Comparison of ENCODE assay signal across 8 cellular contexts in the genomic region with DNA sequence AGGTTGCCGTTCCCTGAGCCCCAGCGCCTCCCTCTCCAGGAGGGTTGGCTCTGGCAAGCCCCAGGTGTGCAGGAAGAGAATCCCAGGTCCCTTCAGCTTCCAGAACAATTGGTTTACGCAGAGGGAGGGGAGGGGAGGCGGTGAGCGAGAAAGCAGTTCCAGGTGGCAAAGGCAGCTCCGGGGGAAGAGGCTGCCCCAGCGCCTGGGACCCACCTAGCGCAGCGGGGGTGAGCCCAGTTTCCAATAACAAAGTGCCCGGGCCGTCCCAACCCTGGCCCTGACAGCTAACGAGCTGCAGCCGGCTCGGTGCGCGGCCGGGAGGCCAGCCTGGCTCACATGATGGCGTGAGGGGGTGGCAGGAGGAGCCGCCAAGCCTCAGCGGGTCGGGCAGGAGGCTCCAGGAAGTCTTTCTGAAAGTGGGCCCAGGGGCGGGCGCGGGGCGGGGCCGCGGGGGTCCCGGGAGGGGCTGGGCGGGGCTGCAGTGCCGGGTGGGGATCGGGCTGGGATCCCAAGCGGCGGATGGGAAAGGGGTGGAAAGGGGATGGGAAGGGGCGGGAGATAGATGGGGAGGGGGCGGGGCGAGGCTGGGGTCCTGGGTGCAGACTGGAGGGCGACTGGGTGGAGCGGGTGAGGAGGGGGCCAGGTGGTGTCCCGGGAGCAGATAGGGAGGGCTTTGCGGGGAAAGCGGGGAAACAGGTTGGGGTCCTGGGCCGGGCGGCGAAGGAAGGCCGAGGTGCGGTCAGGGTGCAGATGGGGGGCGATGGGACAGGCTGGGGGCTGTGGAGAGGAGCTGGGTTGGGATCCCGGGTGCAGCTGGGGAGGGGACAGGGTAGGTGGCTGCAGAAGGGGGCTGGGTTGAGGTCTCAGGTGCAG. TPM values are rescaled to one million over a fixed set of nuclear protein-coding genes. Genes with fewer than 3 reads are reported as not detected.
DNase-seq lines count a peak whose midpoint lies in the region; ATAC-seq and TF ChIP-seq lines count a peak whose summit lies in the region.

No MANE protein-coding gene starts in this region.

- H3K4me2 ChIP-seq in fibroblast of lung (ENCODE audit: extremely low read depth, insufficient read depth, low read length), result peak overlapping the region; percentile 79

- H4K20me1 ChIP-seq in fibroblast of lung (ENCODE audit: control insufficient read depth, extremely low read depth, insufficient read depth, low read length), result no peaks in the 10 kb centered on the region

- peak in 1 of 2 donors; percentile 81 for TF ChIP-seq EP300 in tibial nerve (IDR thresholded peaks at IDR 0.05)

- peak in 1 of 2 donors; percentile 47 for TF ChIP-seq POLR2A in tibial nerve (IDR thresholded peaks at IDR 0.05)

- no peaks in the 10 kb centered on the region for H3K27me3 ChIP-seq in fibroblast of lung (ENCODE audit: control insufficient read depth, insufficient read depth, low read length)
- no peaks in the 10 kb centered on the region for H3K27me3 ChIP-seq in mucosa of stomach (ENCODE audit: control insufficient read depth, insufficient read depth, low read length)
- no peaks in the 10 kb centered on the region for H3K27me3 ChIP-seq in tibial nerve

- WGBS in tibial nerve, 2 donors, result 13 to 14% methylated on average over 35 to 40 of the region's 48 CpGs

- no peak overlapping the region for H2AFZ ChIP-seq in fibroblast of lung (ENCODE audit: low read length)

- H3K27ac ChIP-seq in fibroblast of lung (ENCODE audit: insufficient read depth, low read length) (peak overlapping the region; percentile 90), tibial nerve (peak overlapping the region; percentile 62 to 91 (median 85))

- no peaks in the 10 kb centered on the region for H3K79me2 ChIP-seq in fibroblast of lung (ENCODE audit: control insufficient read depth, insufficient read depth, low read length)

- H3K4me1 ChIP-seq in fibroblast of lung (ENCODE audit: control insufficient read depth, extremely low read depth, insufficient read depth, low read length) (peaks cover 23% of the 10 kb centered on the region), mucosa of stomach (ENCODE audit: control insufficient read depth, insufficient read depth, low read length) (peaks cover 70% of the 10 kb centered on the region), tibial nerve (peaks cover 0 to 100% (median 90%) of the 10 kb centered on the region in 4 donors)

- H3K9ac ChIP-seq in fibroblast of lung (ENCODE audit: insufficient read depth, low read length) (peak overlapping the region; percentile 57), mucosa of stomach (ENCODE audit: low read length) (peak overlapping the region; percentile 46)

- TF ChIP-seq CTCF in fibroblast of lung (conservative IDR thresholded peaks at IDR 0.05 in 1 of 2, IDR thresholded peaks at IDR 0.05 in 1 of 2; ENCODE audit: low read depth in 1 of 2, low read length in 2 of 2) (no peak), tibial nerve (IDR thresholded peaks at IDR 0.05) (no peak)

- peak; percentile 30 to 41 for ATAC-seq in activated CD4-positive, CD25-positive, alpha-beta regulatory T cell treated with anti-CD3 and anti-CD28 coated beads, Interleukin-2, amount 50 U/mL, for 24 hours
- ATAC-seq in GM19328 (IDR thresholded peaks at IDR 0.05; ENCODE audit: unreplicated experiment), result no peak
- ATAC-seq in HG02588 (IDR thresholded peaks at IDR 0.05; ENCODE audit: unreplicated experiment), result no peak

- H3K9me3 ChIP-seq in fibroblast of lung (ENCODE audit: control insufficient read depth, insufficient read depth, low read depth, low read length) (no peaks in the 10 kb centered on the region), mucosa of stomach (ENCODE audit: control insufficient read depth, low read length) (no peaks in the 10 kb centered on the region), tibial nerve (no peaks in the 10 kb centered on the region)

- H3K36me3 ChIP-seq in fibroblast of lung (ENCODE audit: control insufficient read depth, insufficient read depth, low read length), result no peaks in the 10 kb centered on the region
- H3K36me3 ChIP-seq in mucosa of stomach (ENCODE audit: control insufficient read depth, insufficient read depth, low read length), result peaks cover 8% of the 10 kb centered on the region
- H3K36me3 ChIP-seq in tibial nerve, result peaks cover 0 to under 1% (median 0%) of the 10 kb centered on the region in 3 donors

- DNase-seq in activated CD4-positive, CD25-positive, alpha-beta regulatory T cell (lab: John Stamatoyannopoulos, UW), result no peak
- peak; percentile 36 for DNase-seq in activated CD8-positive, alpha-beta memory T cell treated with anti-CD3 and anti-CD28 coated beads, Interleukin-2, amount 50 U/mL, for 4 hours
- DNase-seq in fibroblast of lung (ENCODE audit: low read depth in 2 of 2) (peak; percentile 68 to 83), tibial nerve (ENCODE audit: low spot score in 2 of 2) (no peak)

- H3K4me3 ChIP-seq in fibroblast of lung (replicated peaks in 1 of 4; ENCODE audit: control extremely low read depth in 1 of 4, insufficient read depth in 1 of 4, low read depth in 3 of 4, low read length in 4 of 4) (peak overlapping the region in 2 of 4 experiments; percentile 16 to 28), mucosa of stomach (ENCODE audit: low read length) (no peak overlapping the region), tibial nerve (peak overlapping the region; percentile 13 to 51 (median 49))

RNA-seq across cellular contexts. Expression of gene DHRS3, which starts 22.8 kb away (rescaled TPM):
- total RNA-seq in fibroblast of lung (36.8 and 68.1 TPM in 2 replicates), tibial nerve (100 to 1,000 TPM; 180 to 449 (median 358) TPM)
- 8.4 and 14.1 TPM in 2 replicates for polyA plus RNA-seq in fibroblast of lung
- polyA plus RNA-seq in fibroblast of lung (2012), result 10.3 and 18.9 TPM in 2 replicates
- polyA minus RNA-seq in fibroblast of lung (ENCODE audit: low replicate concordance), result 36.6 and 44.0 TPM in 2 replicates

RNA-seq across cellular contexts. Expression of gene AADACL4, which starts 48.7 kb away (rescaled TPM):
- not detected in 2 replicates for total RNA-seq in fibroblast of lung
- not detected in 2 replicates for polyA plus RNA-seq in fibroblast of lung
- not detected in 2 replicates for polyA plus RNA-seq in fibroblast of lung (2012)
- not detected in 2 replicates for polyA minus RNA-seq in fibroblast of lung (ENCODE audit: low replicate concordance)
- total RNA-seq in tibial nerve, result not detected

Comparison
In these comparisons a context has a peak if more than half of its experiments do, and no peak if none do; other contexts are left out.
1. ATAC-seq: peak in activated CD4-positive, CD25-positive, alpha-beta regulatory T cell treated with anti-CD3 and anti-CD28 coated beads, Interleukin-2, amount 50 U/mL, for 24 hours (2 of 2); none in GM19328 (single experiment) and HG02588 (single experiment).
2. DNase-seq: peak in activated CD8-positive, alpha-beta memory T cell treated with anti-CD3 and anti-CD28 coated beads, Interleukin-2, amount 50 U/mL, for 4 hours (single experiment) and fibroblast of lung (2 of 2); none in activated CD4-positive, CD25-positive, alpha-beta regulatory T cell (0 of 4) and tibial nerve (0 of 2).